ENCODE assay signal across 8 cellular contexts in genomic region chr1:183567584-183567983, GRCh38. TPM values are rescaled to one million over a fixed set of nuclear protein-coding genes. Genes with fewer than 3 reads are reported as not detected.
DNase-seq lines count a peak whose midpoint lies in the region; ATAC-seq and TF ChIP-seq lines count a peak whose summit lies in the region.

No MANE protein-coding gene starts in this region.

- no peaks in the 10 kb centered on the region for H3K9me3 Mint-ChIP-seq in activated CD8-positive, alpha-beta memory T cell treated with anti-CD3 and anti-CD28 coated beads, Interleukin-2, amount 10 ng/mL, durations not matched to agents 7 days and 5 days (ENCODE audit: low read depth)
- H3K9me3 Mint-ChIP-seq in WTC11: no peaks in the 10 kb centered on the region

- TF ChIP-seq CTCF in kidney epithelial cell (IDR thresholded peaks at IDR 0.05; ENCODE audit: insufficient read depth, low read length, poor library complexity, severe bottlenecking): no peak
- no peak for TF ChIP-seq CTCF in WTC11 (IDR thresholded peaks at IDR 0.05)

- no peaks in the 10 kb centered on the region for H3K36me3 ChIP-seq in kidney epithelial cell (ENCODE audit: control insufficient read depth, insufficient read depth, low read length)

- H3K27ac Mint-ChIP-seq in activated CD8-positive, alpha-beta memory T cell treated with anti-CD3 and anti-CD28 coated beads, Interleukin-2, amount 10 ng/mL, durations not matched to agents 7 days and 5 days: no peak overlapping the region
- no peak overlapping the region for H3K27ac Mint-ChIP-seq in WTC11

- no peaks in the 10 kb centered on the region for H3K27me3 Mint-ChIP-seq in activated CD8-positive, alpha-beta memory T cell treated with anti-CD3 and anti-CD28 coated beads, Interleukin-2, amount 10 ng/mL, durations not matched to agents 7 days and 5 days
- H3K27me3 Mint-ChIP-seq in WTC11 (ENCODE audit: low read depth): no peaks in the 10 kb centered on the region

- POLR2A ChIA-PET in WTC11 (lab: Charles Lee): no interaction called here

- H3K27me3 ChIP-seq in kidney epithelial cell (ENCODE audit: control insufficient read depth, insufficient read depth, low read length): no peaks in the 10 kb centered on the region

- H3K4me1 Mint-ChIP-seq in activated CD8-positive, alpha-beta memory T cell treated with anti-CD3 and anti-CD28 coated beads, Interleukin-2, amount 10 ng/mL, durations not matched to agents 7 days and 5 days: peaks cover 6% of the 10 kb centered on the region
- no peaks in the 10 kb centered on the region for H3K4me1 Mint-ChIP-seq in WTC11

- H3K4me3 ChIP-seq in kidney epithelial cell (ENCODE audit: low read depth, low read length): no peak overlapping the region

- ATAC-seq in activated CD8-positive, alpha-beta memory T cell treated with anti-CD3 and anti-CD28 coated beads, Interleukin-2, amount 10 ng/mL, durations not matched to agents 7 days and 5 days: peak; percentile 43
- ATAC-seq in HG03159 (IDR thresholded peaks at IDR 0.05; ENCODE audit: unreplicated experiment): peak; percentile 64
- ATAC-seq in WTC11: no peak

- CTCF ChIA-PET in activated CD8-positive, alpha-beta memory T cell treated with anti-CD3 and anti-CD28 coated beads, Interleukin-2, amount 10 ng/mL, durations not matched to agents 7 days and 5 days (lab: Charles Lee): interaction anchor here (1.1 to 1.4 kb wide), 2 partner anchors 23 to 117 kb away, joined by 3 read pairs; partner anchors contain the start of gene NCF2
- CTCF ChIA-PET in WTC11 (lab: Charles Lee): interaction anchor here (0.9 kb wide), 1 partner anchor 30 kb away, joined by 4 read pairs; no protein-coding TSS in a partner anchor

- H3K4me3 Mint-ChIP-seq in activated CD8-positive, alpha-beta memory T cell treated with anti-CD3 and anti-CD28 coated beads, Interleukin-2, amount 10 ng/mL, durations not matched to agents 7 days and 5 days: no peak overlapping the region
- no peak overlapping the region for H3K4me3 Mint-ChIP-seq in WTC11

- DNase-seq in activated CD8-positive, alpha-beta memory T cell treated with anti-CD3 and anti-CD28 coated beads, Interleukin-2, amount 10 ng/mL, durations not matched to agents 7 days and 5 days: no peak
- DNase-seq in activated CD8-positive, alpha-beta memory T cell treated with anti-CD3 and anti-CD28 coated beads, Interleukin-2, amount 50 U/mL, for 48 hours: no peak
- DNase-seq in SKM-1 (lab: John Stamatoyannopoulos, UW; ENCODE audit: unreplicated experiment) (peak; percentile 48), kidney epithelial cell (ENCODE audit: low read depth) (peak; percentile 31), WTC11 (ENCODE audit: low spot score) (no peak)
- no peak for DNase-seq in activated CD4-positive, CD25-positive, alpha-beta regulatory T cell treated with anti-CD3 and anti-CD28 coated beads, Interleukin-2, amount 50 U/mL, for 72 hours
- DNase-seq in activated naive CD4-positive, alpha-beta T cell treated with anti-CD3 and anti-CD28 coated beads, Interleukin-2, amount 50 U/mL, for 16 hours: no peak

- peaks cover 1% of the 10 kb centered on the region for H3K36me3 Mint-ChIP-seq in activated CD8-positive, alpha-beta memory T cell treated with anti-CD3 and anti-CD28 coated beads, Interleukin-2, amount 10 ng/mL, durations not matched to agents 7 days and 5 days
- no peaks in the 10 kb centered on the region for H3K36me3 Mint-ChIP-seq in WTC11

TF ChIP-seq in WTC11, 78 proteins besides CTCF, POLR2A, EP300 and RAD21:
- TF ChIP-seq TEAD1 (CRISPR knock-in tag; IDR thresholded peaks at IDR 0.05) (no peak), TP53 (CRISPR knock-in tag; IDR thresholded peaks at IDR 0.05) (no peak)
TF ChIP-seq in WTC11: peak in this region for 0.

RNA-seq across cellular contexts. Expression of gene NCF2, which starts 22.7 kb away (rescaled TPM):
- total RNA-seq in activated CD8-positive, alpha-beta memory T cell treated with anti-CD3 and anti-CD28 coated beads, Interleukin-2, amount 10 ng/mL, durations not matched to agents 7 days and 5 days: 1 to 10 TPM; 6.0 to 9.8 TPM
- 62.5 and 86.1 TPM in 2 replicates for total RNA-seq in kidney epithelial cell
- 0.25 to 0.52 TPM (median 0.41 TPM) in 3 replicates for total RNA-seq in WTC11 (2021)

Comparison
In these comparisons a context has a peak if more than half of its experiments do, and no peak if none do; other contexts are left out.
1. DNase-seq: peak in SKM-1 (single experiment) and kidney epithelial cell (single experiment); none in activated CD8-positive, alpha-beta memory T cell treated with anti-CD3 and anti-CD28 coated beads, Interleukin-2, amount 10 ng/mL, durations not matched to agents 7 days and 5 days (single experiment), activated CD8-positive, alpha-beta memory T cell treated with anti-CD3 and anti-CD28 coated beads, Interleukin-2, amount 50 U/mL, for 48 hours (single experiment), activated CD4-positive, CD25-positive, alpha-beta regulatory T cell treated with anti-CD3 and anti-CD28 coated beads, Interleukin-2, amount 50 U/mL, for 72 hours (single experiment), WTC11 (single experiment) and activated naive CD4-positive, alpha-beta T cell treated with anti-CD3 and anti-CD28 coated beads, Interleukin-2, amount 50 U/mL, for 16 hours (single experiment).